ENCODE assay signal across 9 cellular contexts in genomic region chr5:145975361-145976066, GRCh38. TPM values are rescaled to one million over a fixed set of nuclear protein-coding genes. Genes with fewer than 3 reads are reported as not detected.
DNase-seq lines count a peak whose midpoint lies in the region; ATAC-seq and TF ChIP-seq lines count a peak whose summit lies in the region.
"Had no signal": no experiment of that assay in that cellular context is flagged by ENCODE, and none has a peak within 500 bp of the region (broad histone marks: within the 10 kb centered on the region; RNA-seq: fewer than 3 reads in every experiment).

No MANE protein-coding gene starts in this region.

- no peaks in the 10 kb centered on the region for H3K27me3 ChIP-seq in Caco-2 (replicated peaks; ENCODE audit: control insufficient read depth, insufficient read depth, low read length)
- no peaks in the 10 kb centered on the region for H3K27me3 ChIP-seq in naive thymus-derived CD4-positive, alpha-beta T cell (ENCODE audit: control insufficient read depth in 2 of 2, insufficient read depth in 2 of 2, low read length in 2 of 2)

- no peak overlapping the region for H3K4me3 Mint-ChIP-seq in Caco-2 (ENCODE audit: unreplicated experiment)
- no peak overlapping the region for H3K4me3 Mint-ChIP-seq in activated naive CD8-positive, alpha-beta T cell treated with anti-CD3 and anti-CD28 coated beads, Interleukin-2, amount 50 U/mL, for 24 hours
- no peak overlapping the region for H3K4me3 Mint-ChIP-seq in naive thymus-derived CD4-positive, alpha-beta T cell

- peaks cover 6% of the 10 kb centered on the region for H3K9me3 Mint-ChIP-seq in Caco-2 (ENCODE audit: unreplicated experiment)
- no peaks in the 10 kb centered on the region for H3K9me3 Mint-ChIP-seq in activated naive CD8-positive, alpha-beta T cell treated with anti-CD3 and anti-CD28 coated beads, Interleukin-2, amount 50 U/mL, for 24 hours
- peaks cover 0 to 2% (median 0%) of the 10 kb centered on the region in 11 donors for H3K9me3 Mint-ChIP-seq in naive thymus-derived CD4-positive, alpha-beta T cell

- POLR2A ChIA-PET in Caco-2 (lab: Charles Lee) (no interaction called here), OCI-LY7 (lab: Charles Lee) (interaction anchor here (0.5 kb wide), 1 partner anchor 200 kb away, joined by 3 read pairs; no protein-coding TSS in a partner anchor)
- POLR2A ChIA-PET in naive thymus-derived CD4-positive, alpha-beta T cell (lab: Charles Lee) = no interaction called here

- H2AFZ ChIP-seq in OCI-LY7 (ENCODE audit: low read length) = no peak overlapping the region

- no peaks in the 10 kb centered on the region for H3K9me2 ChIP-seq in OCI-LY7 (ENCODE audit: insufficient read depth, low read length)

- H4K20me1 ChIP-seq in OCI-LY7 (ENCODE audit: insufficient read depth, low read length) = no peaks in the 10 kb centered on the region

- H3K9me3 ChIP-seq in Caco-2 (no peaks in the 10 kb centered on the region), OCI-LY7 (ENCODE audit: low read length) (no peaks in the 10 kb centered on the region)
- no peaks in the 10 kb centered on the region for H3K9me3 ChIP-seq in naive thymus-derived CD4-positive, alpha-beta T cell (ENCODE audit: control insufficient read depth in 2 of 3, low read length in 3 of 3)

- DNase-seq in Caco-2 = peak in 1 of 2 experiments; percentile 66
- peak; percentile 42 for DNase-seq in SW480 (ENCODE audit: low spot score)
- DNase-seq in left colon = peak in 1 of 2 donors; percentile 24
- no peak for DNase-seq in DMS79 (lab: John Stamatoyannopoulos, UW)
- no peak for DNase-seq in activated naive CD8-positive, alpha-beta T cell treated with anti-CD3 and anti-CD28 coated beads, Interleukin-2, amount 50 U/mL, for 24 hours
- DNase-seq in naive thymus-derived CD4-positive, alpha-beta T cell = no peak
- no peak for DNase-seq in OCI-LY7 (ENCODE audit: low spot score)
- DNase-seq: posterior cingulate gyrus had no signal

- BruUV-seq in Caco-2 (replicated peaks; lab: Mats Ljungman, UMichigan) (no TSS peak), OCI-LY7 (replicated peaks; lab: Mats Ljungman, UMichigan) (no TSS peak)

- H3K4me2 ChIP-seq in OCI-LY7 (ENCODE audit: low read length) = no peak overlapping the region

- H3K27ac Mint-ChIP-seq in Caco-2 (ENCODE audit: unreplicated experiment) = peak overlapping the region; percentile 54
- no peak overlapping the region for H3K27ac Mint-ChIP-seq in activated naive CD8-positive, alpha-beta T cell treated with anti-CD3 and anti-CD28 coated beads, Interleukin-2, amount 50 U/mL, for 24 hours
- no peak overlapping the region for H3K27ac Mint-ChIP-seq in naive thymus-derived CD4-positive, alpha-beta T cell

- no peaks in the 10 kb centered on the region for H3K79me2 ChIP-seq in OCI-LY7 (ENCODE audit: insufficient read depth, low read depth, low read length)

- 0 out of 2 replicates have a peak, but pooled peaks cover 3% of the 10 kb centered on the region for H3K36me3 ChIP-seq in Caco-2 (ENCODE audit: control insufficient read depth, insufficient read depth, low read length)
- H3K36me3 ChIP-seq in naive thymus-derived CD4-positive, alpha-beta T cell (ENCODE audit: control insufficient read depth in 2 of 3, insufficient read depth in 3 of 3, low read length in 3 of 3) = no peaks in the 10 kb centered on the region
- H3K36me3 ChIP-seq in OCI-LY7 (ENCODE audit: insufficient read depth, low read length) = no peaks in the 10 kb centered on the region

- no peak overlapping the region for H3K4me3 ChIP-seq in Caco-2 (ENCODE audit: low read depth, low read length)
- no peak overlapping the region for H3K4me3 ChIP-seq in naive thymus-derived CD4-positive, alpha-beta T cell (ENCODE audit: low read length)
- no peak overlapping the region for H3K4me3 ChIP-seq in OCI-LY7 (ENCODE audit: low read depth, low read length, poor library complexity, severe bottlenecking)

- peak; percentile 36 for ATAC-seq in HG02610 (IDR thresholded peaks at IDR 0.05; ENCODE audit: unreplicated experiment)
- ATAC-seq in left colon = peak; percentile 7
- ATAC-seq in activated naive CD8-positive, alpha-beta T cell treated with anti-CD3 and anti-CD28 coated beads, Interleukin-2, amount 50 U/mL, for 24 hours = no peak
- no peak for ATAC-seq in naive thymus-derived CD4-positive, alpha-beta T cell

- peaks cover 59% of the 10 kb centered on the region for H3K36me3 Mint-ChIP-seq in Caco-2 (ENCODE audit: insufficient read depth, unreplicated experiment)
- no peaks in the 10 kb centered on the region for H3K36me3 Mint-ChIP-seq in activated naive CD8-positive, alpha-beta T cell treated with anti-CD3 and anti-CD28 coated beads, Interleukin-2, amount 50 U/mL, for 24 hours (ENCODE audit: low read depth)
- no peaks in the 10 kb centered on the region for H3K36me3 Mint-ChIP-seq in naive thymus-derived CD4-positive, alpha-beta T cell

- no peak overlapping the region for H3K27ac ChIP-seq in naive thymus-derived CD4-positive, alpha-beta T cell (ENCODE audit: low read depth, low read length)
- no peak overlapping the region for H3K27ac ChIP-seq in OCI-LY7 (ENCODE audit: low read depth, low read length, poor library complexity, severe bottlenecking)

- intact Hi-C loops in Caco-2 (cut with micrococcal nuclease; ENCODE audit: unreplicated experiment) (no loop called here), left colon (cut with DNase I, micrococcal nuclease) (no loop called here), OCI-LY7 (cut with micrococcal nuclease; ENCODE audit: unreplicated experiment) (no loop called here)
- intact Hi-C loops in naive thymus-derived CD4-positive, alpha-beta T cell (cut with micrococcal nuclease) = no loop called here

- peaks cover 85% of the 10 kb centered on the region for H3K4me1 ChIP-seq in Caco-2
- no peaks in the 10 kb centered on the region for H3K4me1 ChIP-seq in naive thymus-derived CD4-positive, alpha-beta T cell (ENCODE audit: control insufficient read depth in 2 of 2, insufficient read depth in 2 of 2, low read length in 2 of 2)
- no peaks in the 10 kb centered on the region for H3K4me1 ChIP-seq in OCI-LY7 (ENCODE audit: insufficient read depth, low read length, poor library complexity, severe bottlenecking)

- peaks cover 57% of the 10 kb centered on the region for H3K4me1 Mint-ChIP-seq in Caco-2 (ENCODE audit: low read depth, unreplicated experiment)
- peaks cover 5% of the 10 kb centered on the region for H3K4me1 Mint-ChIP-seq in activated naive CD8-positive, alpha-beta T cell treated with anti-CD3 and anti-CD28 coated beads, Interleukin-2, amount 50 U/mL, for 24 hours
- no peaks in the 10 kb centered on the region for H3K4me1 Mint-ChIP-seq in naive thymus-derived CD4-positive, alpha-beta T cell

- no peaks in the 10 kb centered on the region for H3K27me3 Mint-ChIP-seq in Caco-2 (ENCODE audit: insufficient read depth, unreplicated experiment)
- peaks cover 3% of the 10 kb centered on the region for H3K27me3 Mint-ChIP-seq in activated naive CD8-positive, alpha-beta T cell treated with anti-CD3 and anti-CD28 coated beads, Interleukin-2, amount 50 U/mL, for 24 hours
- H3K27me3 Mint-ChIP-seq in naive thymus-derived CD4-positive, alpha-beta T cell = peaks cover 0 to 12% (median 11%) of the 10 kb centered on the region in 5 donors

- CTCF ChIA-PET in Caco-2 (lab: Charles Lee) (no interaction called here), OCI-LY7 (lab: Charles Lee; ENCODE audit: unreplicated experiment) (no interaction called here)
- CTCF ChIA-PET in naive thymus-derived CD4-positive, alpha-beta T cell (lab: Charles Lee) = no interaction called here

- no peak for TF ChIP-seq CTCF in Caco-2 (IDR thresholded peaks at IDR 0.05; ENCODE audit: insufficient read depth in 1 of 2, low read depth in 1 of 2, low read length in 1 of 2, severe bottlenecking in 1 of 2, unreplicated experiment in 1 of 2)
- no peak for TF ChIP-seq CTCF in OCI-LY7 (conservative IDR thresholded peaks at IDR 0.05; ENCODE audit: low read length)

RNA-seq across cellular contexts. Expression of gene SH3RF2, which starts 39.1 kb away (rescaled TPM):
- 49.4 and 55.0 TPM in 2 replicates for total RNA-seq in Caco-2 (2022)
- 10 to 100 TPM; 54.9 to 62.9 TPM for total RNA-seq in left colon
- under 1 TPM in 2 of 5 experiments, not detected in 3; 0.22 to 0.61 TPM for total RNA-seq in naive thymus-derived CD4-positive, alpha-beta T cell
- not detected for polyA plus RNA-seq in naive thymus-derived CD4-positive, alpha-beta T cell
- total RNA-seq in OCI-LY7 (2014; rRNA removed; shearing (Covaris generic)) = not detected in 2 replicates
- not detected in 2 replicates for total RNA-seq in OCI-LY7 (2022)

Comparison
In these comparisons a context has a peak if more than half of its experiments do, and no peak if none do; other contexts are left out.
1. ATAC-seq: peak in HG02610 (single experiment) and left colon (single experiment); none in activated naive CD8-positive, alpha-beta T cell treated with anti-CD3 and anti-CD28 coated beads, Interleukin-2, amount 50 U/mL, for 24 hours (single experiment) and naive thymus-derived CD4-positive, alpha-beta T cell (single experiment).
2. RNA of gene SH3RF2, which starts 39.1 kb away (total RNA-seq): 54.9 to 62.9 TPM in left colon and 49.4 to 55.0 TPM in Caco-2; not detected in OCI-LY7 and 0.22 to 0.61 TPM in naive thymus-derived CD4-positive, alpha-beta T cell; every median in the first group is over 10 times any median in the second.